1 cellular context compared by ENCODE assay signal in genomic region chr5:99675974-99676373, GRCh38.
TF ChIP-seq lines count a peak whose summit lies in the region.

No MANE protein-coding gene starts in this region.

TF ChIP-seq in GM23338, 12 proteins besides CTCF, POLR2A, EP300 and RAD21 (continued from another document):
- no peak for TF ChIP-seq REST (IDR thresholded peaks at IDR 0.05; ENCODE audit: unreplicated experiment)
TF ChIP-seq in GM23338: peak in this region for 0.
